Comparison of ENCODE assay signal across 9 cellular contexts in the genomic region with DNA sequence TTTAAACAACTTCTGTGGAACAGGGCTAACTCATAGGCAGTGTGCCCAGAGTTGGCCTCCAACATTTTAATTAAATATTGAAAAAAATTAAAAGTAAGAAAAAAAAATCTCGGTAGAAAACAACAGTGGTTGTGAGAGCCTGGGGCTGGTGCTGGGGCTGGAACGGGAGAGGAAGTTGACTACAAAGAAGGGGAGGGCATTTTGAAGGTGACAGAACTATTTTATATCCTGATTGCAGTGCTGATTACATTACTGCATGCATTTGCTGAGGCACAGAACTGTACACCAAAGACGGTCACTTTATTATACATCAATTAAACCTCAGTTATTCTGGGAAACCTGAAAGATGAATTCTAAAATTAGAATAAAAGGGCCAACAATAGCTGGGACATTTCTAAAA.
A peak's percentile ranks its signal among the peaks of the same experiment; 100 is the strongest.
DNase-seq lines count a peak whose midpoint lies in the region; ATAC-seq and TF ChIP-seq lines count a peak whose summit lies in the region.
"Had no signal": no experiment of that assay in that cellular context is flagged by ENCODE, and none has a peak within 500 bp of the region (broad histone marks: within the 10 kb centered on the region; RNA-seq: fewer than 3 reads in every experiment).

No MANE protein-coding gene starts in this region.

- DNase-seq in AG04450 (ENCODE audit: low read depth, low spot score), result no peak
- DNase-seq in HFF-Myc (ENCODE audit: extremely low read depth, low read depth), result no peak
- DNase-seq in adrenal gland, result no peak
- no peak for DNase-seq in right lobe of liver
- DNase-seq in SKM-1 (lab: John Stamatoyannopoulos, UW; ENCODE audit: unreplicated experiment), result no peak
- no peak for DNase-seq in COR-L47 (lab: John Stamatoyannopoulos, UW)
- DNase-seq in stimulated activated CD4-positive, alpha-beta T cell treated with anti-CD3 and anti-CD28 coated beads, Interleukin-15, amount 100 ng/mL, for 24 hours, result no peak
- no peak for DNase-seq in activated effector memory CD4-positive, alpha-beta T cell treated with Interleukin-2 at 50 U/mL for 16 hours
- DNase-seq: activated CD4-positive, alpha-beta T cell treated with anti-CD3 and anti-CD28 coated beads, Interleukin-2, amount 50 U/mL, for 4 hours had no signal

- H3K27ac ChIP-seq in AG04450 (ENCODE audit: low read depth, low read length) (no peak overlapping the region), adrenal gland (peak overlapping the region; percentile 15 to 90 (median 79)), right lobe of liver (peak overlapping the region; percentile 43 to 73 (median 65))

- peak in 3 of 4 donors; percentile 7 to 32 (median 27) for ATAC-seq in right lobe of liver

- POLR2A ChIA-PET in AG04450 (lab: Yijun Ruan, JAX), result interaction anchor here (0.6 to 2.8 kb wide), 3 partner anchors 10 to 305 kb away, joined by 3 to 14 read pairs (median 3); no protein-coding TSS in a partner anchor

- H3K36me3 ChIP-seq in adrenal gland (replicated peaks in 1 of 2), result no peaks in the 10 kb centered on the region
- H3K36me3 ChIP-seq in right lobe of liver, result no peaks in the 10 kb centered on the region

- CTCF ChIA-PET in AG04450 (lab: Charles Lee), result interaction anchor here (0.6 to 0.9 kb wide), 2 partner anchors 10 to 125 kb away, joined by 3 to 5 read pairs; no protein-coding TSS in a partner anchor

- WGBS in adrenal gland, 4 donors, result 9 to 12% (median 12%) methylated on average over 3 of the region's 3 CpGs
- WGBS in right lobe of liver (ENCODE audit: insufficient coverage, low coverage, low lambda C conversion rate, missing lambda C conversion rate), result 13% methylated on average over 3 of the region's 3 CpGs

- H3K27me3 ChIP-seq in AG04450 (ENCODE audit: control insufficient read depth, insufficient read depth, low read length), result no peaks in the 10 kb centered on the region
- no peaks in the 10 kb centered on the region for H3K27me3 ChIP-seq in adrenal gland
- no peaks in the 10 kb centered on the region for H3K27me3 ChIP-seq in right lobe of liver

- no peak for TF ChIP-seq CTCF in AG04450 (IDR thresholded peaks at IDR 0.05; ENCODE audit: low read depth, low read length)
- TF ChIP-seq CTCF in HFF-Myc (IDR thresholded peaks at IDR 0.05; ENCODE audit: low read depth, low read length, missing control alignments), result no peak
- no peak for TF ChIP-seq CTCF in adrenal gland (IDR thresholded peaks at IDR 0.05)
- no peak for TF ChIP-seq CTCF in right lobe of liver (IDR thresholded peaks at IDR 0.05)

- H3K4me3 ChIP-seq in AG04450 (ENCODE audit: low read depth, low read length) (peak overlapping the region; percentile 57), HFF-Myc (replicated peaks; ENCODE audit: low read depth, low read length) (peak overlapping the region; percentile 46), adrenal gland (peak overlapping the region in 2 of 4 donors; percentile 23 to 57), right lobe of liver (peak overlapping the region in 2 of 3 donors; percentile 40 to 54)

- H3K4me1 ChIP-seq in adrenal gland (replicated peaks in 1 of 2) (peaks cover 45 to 53% of the 10 kb centered on the region in 2 donors), right lobe of liver (peaks cover 0 to 22% (median 9%) of the 10 kb centered on the region in 4 donors)

- intact Hi-C loops in adrenal gland (cut with DNase I) (no loop called here), right lobe of liver (cut with DNase I) (no loop called here)

- TF ChIP-seq POLR2A in adrenal gland (IDR thresholded peaks at IDR 0.05), result no peak
- TF ChIP-seq POLR2A in right lobe of liver (IDR thresholded peaks at IDR 0.05), result no peak

- no peaks in the 10 kb centered on the region for H3K9me3 ChIP-seq in AG04450 (ENCODE audit: control insufficient read depth, insufficient read depth, low read length)
- H3K9me3 ChIP-seq in adrenal gland (replicated peaks in 1 of 3), result no peaks in the 10 kb centered on the region
- H3K9me3 ChIP-seq in right lobe of liver, result no peaks in the 10 kb centered on the region
